Comparison of ENCODE assay signal across 20 cellular contexts in genomic region chr17:70423562-70423961, GRCh38.
"Had no signal": no experiment of that assay in that cellular context is flagged by ENCODE, and none has a peak within 500 bp of the region (broad histone marks: within the 10 kb centered on the region; RNA-seq: fewer than 3 reads in every experiment).

No MANE protein-coding gene starts in this region.

- H3K9me3 Mint-ChIP-seq: neural crest cell; stimulated activated naive B cell treated with anti-CD40 and anti-IgM and Interleukin-4, amounts not matched to agents 10 μg/mL and 1 μg/mL and 100 μg/mL, for 72 hours; stimulated activated naive CD8-positive, alpha-beta T cell treated with anti-CD3 and anti-CD28 coated beads, Interleukin-15, Interleukin-2, amounts not matched to agents 100 ng/mL and 50 ng/mL, for 24 hours had no signal

- DNase-seq: cortex of kidney; head of caudate nucleus; left ventricle myocardium superior; lower lobe of right lung; pancreas; right lobe of liver; small intestine; stimulated activated CD4-positive, alpha-beta T cell treated with anti-CD3 and anti-CD28 coated beads, Interleukin-15, amount 100 ng/mL, for 24 hours; stimulated activated CD4-positive, alpha-beta T cell treated with anti-CD3 and anti-CD28 coated beads, Interleukin-2, amount 100 ng/mL, for 48 hours; stimulated activated naive B cell treated with anti-CD40 and anti-IgM and Interleukin-4, amounts not matched to agents 10 μg/mL and 1 μg/mL and 100 μg/mL, for 72 hours; upper lobe of left lung; uterus had no signal

- H3K27ac ChIP-seq: lower lobe of right lung, neutrophil, pancreas, right lobe of liver, thoracic aorta, tibial nerve, upper lobe of left lung, uterus had no signal

- H3K36me3 ChIP-seq: lower lobe of right lung, neutrophil, pancreas, right lobe of liver, thoracic aorta, tibial nerve, upper lobe of left lung, uterus had no signal

- FAIRE-seq: keratinocyte, pancreas, small intestine had no signal

- H3K27me3 Mint-ChIP-seq: natural killer cell treated with Interleukin-12 subunit alpha and Interleukin-12 subunit beta and Interleukin-15 and Interleukin-18, amount 100 ng/mL, for 72 hours; progenitor cell of endocrine pancreas had no signal

- H3K4me1 ChIP-seq: lower lobe of right lung, pancreas, right lobe of liver, tibial nerve, upper lobe of left lung, uterus had no signal

- H3K4me3 ChIP-seq: lower lobe of right lung, pancreas, right lobe of liver, thoracic aorta, tibial nerve, upper lobe of left lung, uterus had no signal

- H3K4me3 Mint-ChIP-seq: natural killer cell treated with Interleukin-12 subunit alpha and Interleukin-12 subunit beta and Interleukin-15 and Interleukin-18, amount 100 ng/mL, for 72 hours; neural crest cell; stimulated activated naive B cell treated with anti-CD40 and anti-IgM and Interleukin-4, amounts not matched to agents 10 μg/mL and 1 μg/mL and 100 μg/mL, for 72 hours; stimulated activated naive CD8-positive, alpha-beta T cell treated with anti-CD3 and anti-CD28 coated beads, Interleukin-15, Interleukin-2, amounts not matched to agents 100 ng/mL and 50 ng/mL, for 24 hours had no signal

- H3K27ac Mint-ChIP-seq: natural killer cell treated with Interleukin-12 subunit alpha and Interleukin-12 subunit beta and Interleukin-15 and Interleukin-18, amount 100 ng/mL, for 72 hours; progenitor cell of endocrine pancreas; stimulated activated naive B cell treated with anti-CD40 and anti-IgM and Interleukin-4, amounts not matched to agents 10 μg/mL and 1 μg/mL and 100 μg/mL, for 72 hours; stimulated activated naive CD8-positive, alpha-beta T cell treated with anti-CD3 and anti-CD28 coated beads, Interleukin-15, Interleukin-2, amounts not matched to agents 100 ng/mL and 50 ng/mL, for 24 hours had no signal

- H3K27me3 ChIP-seq: neutrophil, pancreas, right lobe of liver, tibial nerve, upper lobe of left lung, uterus had no signal

- H3K36me3 Mint-ChIP-seq: natural killer cell treated with Interleukin-12 subunit alpha and Interleukin-12 subunit beta and Interleukin-15 and Interleukin-18, amount 100 ng/mL, for 72 hours; stimulated activated naive B cell treated with anti-CD40 and anti-IgM and Interleukin-4, amounts not matched to agents 10 μg/mL and 1 μg/mL and 100 μg/mL, for 72 hours had no signal

- H3K9me3 ChIP-seq: lower lobe of right lung, neutrophil, pancreas, right lobe of liver, thoracic aorta, tibial nerve, upper lobe of left lung, uterus had no signal

- ATAC-seq: left ventricle myocardium superior; lower lobe of right lung; natural killer cell treated with Interleukin-12 subunit alpha and Interleukin-12 subunit beta and Interleukin-15 and Interleukin-18, amount 100 ng/mL, for 72 hours; pancreas; right lobe of liver; stimulated activated naive B cell treated with anti-CD40 and anti-IgM and Interleukin-4, amounts not matched to agents 10 μg/mL and 1 μg/mL and 100 μg/mL, for 72 hours had no signal
